In genomic region chr1:153880962-153881361, GRCh38 we compare ENCODE assay signal across 8 cellular contexts. TPM values are rescaled to one million over a fixed set of nuclear protein-coding genes. Genes with fewer than 3 reads are reported as not detected.
DNase-seq lines count a peak whose midpoint lies in the region; ATAC-seq and TF ChIP-seq lines count a peak whose summit lies in the region.

No MANE protein-coding gene starts in this region.

- no peaks in the 10 kb centered on the region for H3F3A ChIP-seq in neural cell (ENCODE audit: insufficient read depth, low read length, poor library complexity, severe bottlenecking)

- TF ChIP-seq CTCF in Calu3 (IDR thresholded peaks at IDR 0.05; ENCODE audit: unreplicated experiment): no peak
- TF ChIP-seq CTCF in fibroblast of pulmonary artery (IDR thresholded peaks at IDR 0.05; ENCODE audit: low read length, missing control alignments): no peak
- no peak for TF ChIP-seq CTCF in neural cell (IDR thresholded peaks at IDR 0.05; ENCODE audit: poor library complexity, severe bottlenecking)

- peak; percentile 67 for TF ChIP-seq EP300 in neural cell (conservative IDR thresholded peaks at IDR 0.05; ENCODE audit: poor library complexity, severe bottlenecking)

- no peaks in the 10 kb centered on the region for H3K36me3 ChIP-seq in neural cell (ENCODE audit: insufficient read depth, low read length)

- DNase-seq in Calu3: peak; percentile 74
- peak; percentile 93 to 94 for DNase-seq in NCI-H1930 (lab: John Stamatoyannopoulos, UW)
- DNase-seq in activated CD4-positive, alpha-beta T cell treated with anti-CD3 and anti-CD28 coated beads, Interleukin-2, amount 50 U/mL, for 1 hour: peak; percentile 39
- peak; percentile 98 for DNase-seq in fibroblast of pulmonary artery (ENCODE audit: low read depth)
- peak; percentile 90 for DNase-seq in ureter (ENCODE audit: low spot score)
- DNase-seq in NOMO-1 treated with DMSO at 0.1 percent for 48 hours (lab: John Stamatoyannopoulos, UW; ENCODE audit: unreplicated experiment): no peak

- peak; percentile 25 for TF ChIP-seq RAD21 in neural cell (conservative IDR thresholded peaks at IDR 0.05)

- H3K79me2 ChIP-seq in neural cell (replicated peaks; ENCODE audit: insufficient read depth, low read length): peaks cover 61% of the 10 kb centered on the region

- peak overlapping the region; percentile 10 for H2AFZ ChIP-seq in neural cell (ENCODE audit: low read depth, low read length)

- no peak overlapping the region for H3K27ac Mint-ChIP-seq in Calu3 (ENCODE audit: unreplicated experiment)

- H3K9me2 ChIP-seq in neural cell (ENCODE audit: insufficient read depth, low read length): no peaks in the 10 kb centered on the region

- CTCF ChIA-PET in Calu3 (lab: Charles Lee): no interaction called here

- BruUV-seq in Calu3 (replicated peaks; lab: Mats Ljungman, UMichigan): no TSS peak

- H3K4me3 Mint-ChIP-seq in Calu3 (ENCODE audit: low read depth, unreplicated experiment): no peak overlapping the region

- H3K27ac ChIP-seq in neural cell (ENCODE audit: low read length): peak overlapping the region; percentile 97

- peak overlapping the region; percentile 15 for H3K4me2 ChIP-seq in neural cell (ENCODE audit: low read length)

- H3K9ac ChIP-seq in neural cell (ENCODE audit: low read length): peak overlapping the region; percentile 66

- H3K36me3 Mint-ChIP-seq in Calu3 (ENCODE audit: insufficient read depth, unreplicated experiment): no peaks in the 10 kb centered on the region

- no peaks in the 10 kb centered on the region for H3K9me3 Mint-ChIP-seq in Calu3 (ENCODE audit: low read depth, unreplicated experiment)

- no peaks in the 10 kb centered on the region for H3K9me3 ChIP-seq in neural cell (ENCODE audit: low read length)

- intact Hi-C loops in Calu3 (cut with micrococcal nuclease; ENCODE audit: unreplicated experiment): no loop called here

- ATAC-seq in GM19463 (IDR thresholded peaks at IDR 0.05; ENCODE audit: unreplicated experiment): no peak

- H3K27me3 Mint-ChIP-seq in Calu3 (ENCODE audit: unreplicated experiment): no peaks in the 10 kb centered on the region

- H3K27me3 ChIP-seq in neural cell (ENCODE audit: insufficient read depth, low read depth, low read length): no peaks in the 10 kb centered on the region

- no peaks in the 10 kb centered on the region for H3K4me1 Mint-ChIP-seq in Calu3 (ENCODE audit: low read depth, unreplicated experiment)

- no peaks in the 10 kb centered on the region for H4K20me1 ChIP-seq in neural cell (ENCODE audit: insufficient read depth)

- H3K4me3 ChIP-seq in fibroblast of pulmonary artery (replicated peaks; ENCODE audit: low read depth, low read length) (peak overlapping the region; percentile 47), neural cell (ENCODE audit: low read length) (peak overlapping the region; percentile 26)

TF ChIP-seq in neural cell, 6 proteins besides CTCF, POLR2A, EP300 and RAD21:
- peak; percentile 52 for TF ChIP-seq MXI1 (conservative IDR thresholded peaks at IDR 0.05; ENCODE audit: poor library complexity, severe bottlenecking)
- no peak for TF ChIP-seq TAF1 (IDR thresholded peaks at IDR 0.05; ENCODE audit: low read depth)
- TF ChIP-seq, protein P1, sequence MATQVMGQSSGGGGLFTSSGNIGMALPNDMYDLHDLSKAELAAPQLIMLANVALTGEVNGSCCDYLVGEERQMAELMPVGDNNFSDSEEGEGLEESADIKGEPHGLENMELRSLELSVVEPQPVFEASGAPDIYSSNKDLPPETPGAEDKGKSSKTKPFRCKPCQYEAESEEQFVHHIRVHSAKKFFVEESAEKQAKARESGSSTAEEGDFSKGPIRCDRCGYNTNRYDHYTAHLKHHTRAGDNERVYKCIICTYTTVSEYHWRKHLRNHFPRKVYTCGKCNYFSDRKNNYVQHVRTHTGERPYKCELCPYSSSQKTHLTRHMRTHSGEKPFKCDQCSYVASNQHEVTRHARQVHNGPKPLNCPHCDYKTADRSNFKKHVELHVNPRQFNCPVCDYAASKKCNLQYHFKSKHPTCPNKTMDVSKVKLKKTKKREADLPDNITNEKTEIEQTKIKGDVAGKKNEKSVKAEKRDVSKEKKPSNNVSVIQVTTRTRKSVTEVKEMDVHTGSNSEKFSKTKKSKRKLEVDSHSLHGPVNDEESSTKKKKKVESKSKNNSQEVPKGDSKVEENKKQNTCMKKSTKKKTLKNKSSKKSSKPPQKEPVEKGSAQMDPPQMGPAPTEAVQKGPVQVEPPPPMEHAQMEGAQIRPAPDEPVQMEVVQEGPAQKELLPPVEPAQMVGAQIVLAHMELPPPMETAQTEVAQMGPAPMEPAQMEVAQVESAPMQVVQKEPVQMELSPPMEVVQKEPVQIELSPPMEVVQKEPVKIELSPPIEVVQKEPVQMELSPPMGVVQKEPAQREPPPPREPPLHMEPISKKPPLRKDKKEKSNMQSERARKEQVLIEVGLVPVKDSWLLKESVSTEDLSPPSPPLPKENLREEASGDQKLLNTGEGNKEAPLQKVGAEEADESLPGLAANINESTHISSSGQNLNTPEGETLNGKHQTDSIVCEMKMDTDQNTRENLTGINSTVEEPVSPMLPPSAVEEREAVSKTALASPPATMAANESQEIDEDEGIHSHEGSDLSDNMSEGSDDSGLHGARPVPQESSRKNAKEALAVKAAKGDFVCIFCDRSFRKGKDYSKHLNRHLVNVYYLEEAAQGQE (IDR thresholded peaks at IDR 0.05; ENCODE audit: borderline replicate concordance): peak; percentile 18
- no peak for TF ChIP-seq SMC3 (conservative IDR thresholded peaks at IDR 0.05; ENCODE audit: poor library complexity)
- peak; percentile 86 for TF ChIP-seq POLR2AphosphoS5 (IDR thresholded peaks at IDR 0.05)
- no peak for TF ChIP-seq EZH2 (IDR thresholded peaks at IDR 0.05; ENCODE audit: borderline replicate concordance, insufficient read depth, low read length, poor library complexity, severe bottlenecking)

RNA-seq across cellular contexts. Expression of gene GATAD2B, which starts 41.8 kb away (rescaled TPM):
- total RNA-seq in Calu3 (2022) (58.3 and 62.5 TPM in 2 replicates), ureter (43.1 TPM)
- polyA plus RNA-seq in neural cell: 12.0 and 12.8 TPM in 2 replicates
- polyA minus RNA-seq in neural cell: 19.0 and 27.2 TPM in 2 replicates
